Comparison of ENCODE assay signal across 9 cellular contexts in the genomic region with DNA sequence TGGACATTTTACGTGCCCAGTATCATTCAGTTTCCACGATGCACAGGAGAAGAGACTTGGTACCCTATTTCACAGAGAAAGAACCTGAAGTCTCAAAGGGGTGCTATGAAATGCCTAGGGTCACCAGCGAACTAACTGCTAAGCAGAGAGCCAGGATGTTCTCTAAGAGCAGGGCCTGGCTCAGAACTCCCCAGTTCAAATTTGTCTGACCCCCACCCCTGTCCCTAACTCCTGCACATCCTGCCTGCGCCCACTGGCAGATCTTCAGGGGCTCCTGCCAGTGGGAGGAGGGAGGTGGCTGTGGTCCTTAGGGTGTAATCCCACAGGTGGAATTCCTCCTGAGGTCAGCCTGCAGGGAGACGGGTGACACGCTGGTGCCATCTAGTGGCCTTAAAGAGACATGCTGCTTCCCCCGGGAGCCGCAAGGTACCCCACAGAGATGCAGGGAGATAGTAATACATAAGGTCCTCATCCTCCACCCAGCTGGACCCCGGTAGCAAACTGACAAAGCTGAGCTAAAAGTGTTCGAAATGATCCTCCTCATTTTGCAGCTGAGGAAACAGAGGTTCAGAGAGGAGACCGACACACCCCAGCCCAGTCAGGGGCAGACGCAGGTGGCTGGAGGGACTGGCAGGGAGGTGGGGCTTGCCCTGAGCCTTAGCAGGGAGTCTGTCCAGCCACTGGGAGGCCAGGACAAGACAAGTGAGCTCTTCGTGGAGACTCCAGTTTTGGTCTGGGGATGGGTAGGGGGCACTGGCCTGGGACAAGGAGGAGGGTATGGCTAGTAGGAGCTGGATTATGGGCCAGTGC. TPM values are rescaled to one million over a fixed set of nuclear protein-coding genes. Genes with fewer than 3 reads are reported as not detected.
DNase-seq lines count a peak whose midpoint lies in the region; ATAC-seq, FAIRE-seq and TF ChIP-seq lines count a peak whose summit lies in the region.
"Had no signal": no experiment of that assay in that cellular context is flagged by ENCODE, and none has a peak within 500 bp of the region (broad histone marks: within the 10 kb centered on the region; RNA-seq: fewer than 3 reads in every experiment).

No MANE protein-coding gene starts in this region.

- no peak for FAIRE-seq in HTR-8/SVneo (lab: Jason Lieb, UNC)

- POLR2A ChIA-PET in PC-9 (lab: Charles Lee; ENCODE audit: unreplicated experiment), result no interaction called here

- no peaks in the 10 kb centered on the region for H3K9me2 ChIP-seq in PC-9 (ENCODE audit: insufficient read depth)

- no peaks in the 10 kb centered on the region for H3K4me1 Mint-ChIP-seq in neural crest cell

- TF ChIP-seq CTCF in PC-9 (conservative IDR thresholded peaks at IDR 0.05) (peak; percentile 97), fibroblast of villous mesenchyme (IDR thresholded peaks at IDR 0.05; ENCODE audit: insufficient read depth, low read depth, low read length) (peak; percentile 90), neural crest cell (conservative IDR thresholded peaks at IDR 0.05) (peak; percentile 94), thoracic aorta (IDR thresholded peaks at IDR 0.05) (peak; percentile 93)

- H3K4me3 Mint-ChIP-seq in neural crest cell, result no peak overlapping the region
- H3K4me3 Mint-ChIP-seq: IgD-negative memory B cell had no signal

- H3K27ac Mint-ChIP-seq in neural crest cell (ENCODE audit: unreplicated experiment), result no peak overlapping the region

- H3K9me3 Mint-ChIP-seq in neural crest cell, result no peaks in the 10 kb centered on the region
- H3K9me3 Mint-ChIP-seq: IgD-negative memory B cell had no signal

- H3K27ac ChIP-seq in PC-9 (peak overlapping the region; percentile 39; the same call in 1 of the 2 replicates), thoracic aorta (no peak overlapping the region)

- peak overlapping the region; percentile 39 for H3K4me3 ChIP-seq in PC-9
- no peak overlapping the region for H3K4me3 ChIP-seq in fibroblast of villous mesenchyme (ENCODE audit: low read depth, low read length)
- H3K4me3 ChIP-seq in thoracic aorta, result no peak overlapping the region

- CTCF ChIA-PET in PC-9 (lab: Charles Lee), result interaction anchor here (0.6 to 1.0 kb wide), 2 partner anchors 110 to 152 kb away, joined by 3 to 7 read pairs; no protein-coding TSS in a partner anchor

- H3K36me3 ChIP-seq in PC-9 (ENCODE audit: low read depth) (peaks cover 33% of the 10 kb centered on the region), thoracic aorta (no peaks in the 10 kb centered on the region)

- ATAC-seq in thoracic aorta (ENCODE audit: insufficient number of reproducible peaks, low FRiP score, low read depth) (peak; percentile 37), GM18870 (IDR thresholded peaks at IDR 0.05; ENCODE audit: unreplicated experiment) (no peak)

- H3F3A ChIP-seq in PC-9 (ENCODE audit: insufficient read depth, low read depth), result peaks cover 48% of the 10 kb centered on the region

- peak overlapping the region; percentile 67 for H3K4me2 ChIP-seq in PC-9

- peaks cover 17% of the 10 kb centered on the region for H4K20me1 ChIP-seq in PC-9 (ENCODE audit: insufficient read depth)

- H3K79me2 ChIP-seq in PC-9 (ENCODE audit: low read depth), result peaks cover 85% of the 10 kb centered on the region

- intact Hi-C loops in PC-9 (cut with micrococcal nuclease; ENCODE audit: unreplicated experiment), result loop anchor here (1.0 kb wide), 3 partner anchors 39 to 233 kb away; no protein-coding TSS in a partner anchor

- H3K36me3 Mint-ChIP-seq in neural crest cell (ENCODE audit: low read depth), result no peaks in the 10 kb centered on the region
- H3K36me3 Mint-ChIP-seq: IgD-negative memory B cell had no signal

- H3K27me3 Mint-ChIP-seq in neural crest cell (ENCODE audit: low read depth), result no peaks in the 10 kb centered on the region
- H3K27me3 Mint-ChIP-seq: IgD-negative memory B cell had no signal

- H3K9me3 ChIP-seq in PC-9 (ENCODE audit: insufficient read depth, low read depth), result no peaks in the 10 kb centered on the region
- H3K9me3 ChIP-seq in thoracic aorta, result no peaks in the 10 kb centered on the region

- H2AFZ ChIP-seq in PC-9, result no peak overlapping the region

- DNase-seq in COLO668 (lab: John Stamatoyannopoulos, UW; ENCODE audit: unreplicated experiment) (peak; percentile 58), HTR-8/SVneo (ENCODE audit: insufficient read length, low spot score) (peak; percentile 74), PC-9 (peak; percentile 61 to 62), fibroblast of villous mesenchyme (ENCODE audit: low read depth) (peak; percentile 73), neural crest cell (ENCODE audit: low read depth, low spot score) (peak; percentile 57), thoracic aorta (ENCODE audit: low spot score) (no peak)
- DNase-seq in activated T-helper 1 cell treated with anti-CD3 and anti-CD28 coated beads, Interleukin-2, amount 50 U/mL, for 16 hours (ENCODE audit: low read depth in 1 of 2, low spot score in 1 of 2), result peak; percentile 18 to 29

- BruUV-seq in PC-9 (replicated peaks; lab: Mats Ljungman, UMichigan), result no TSS peak

- H3K27me3 ChIP-seq in PC-9 (ENCODE audit: insufficient read depth, low read depth), result no peaks in the 10 kb centered on the region
- no peaks in the 10 kb centered on the region for H3K27me3 ChIP-seq in thoracic aorta (replicated peaks; ENCODE audit: insufficient read depth)

- H3K4me1 ChIP-seq in PC-9 (replicated peaks; ENCODE audit: insufficient read depth) (peaks cover 56% of the 10 kb centered on the region), thoracic aorta (ENCODE audit: control insufficient read depth in 1 of 2, low read depth in 2 of 2) (peaks cover 0 to 6% of the 10 kb centered on the region in 2 donors)

RNA-seq across cellular contexts. Expression of gene MB, which starts 34.1 kb away (rescaled TPM):
- total RNA-seq in PC-9 (2021) (5.0 and 5.8 TPM in 2 replicates), fibroblast of villous mesenchyme (not detected in 2 replicates), neural crest cell (not detected in 2 replicates), thoracic aorta (not detected)

RNA-seq across cellular contexts. Expression of gene RASD2, which starts 42.4 kb away (rescaled TPM):
- total RNA-seq in PC-9 (2021) (0.70 and 0.95 TPM in 2 replicates), fibroblast of villous mesenchyme (under 0.01 TPM in 1 of 2 replicates, not detected in the other), neural crest cell (not detected in 2 replicates), thoracic aorta (10 to 100 TPM; 14.0 to 18.8 TPM)
